Comparison of ENCODE assay signal across 8 cellular contexts in genomic region chr1:117059678-117060440, GRCh38. TPM values are rescaled to one million over a fixed set of nuclear protein-coding genes. Genes with fewer than 3 reads are reported as not detected.
DNase-seq lines count a peak whose midpoint lies in the region; ATAC-seq and TF ChIP-seq lines count a peak whose summit lies in the region.

TTF2 (plus strand) TSS chr1:117060326; CDS start chr1:117060347, 21 bp downstream.

- no peaks in the 10 kb centered on the region for H3K27me3 Mint-ChIP-seq in activated naive CD4-positive, alpha-beta T cell treated with anti-CD3 and anti-CD28 coated beads for 36 hours (ENCODE audit: low read depth)

- no peaks in the 10 kb centered on the region for H3K27me3 ChIP-seq in GM06990 (replicated peaks; ENCODE audit: control insufficient read depth, insufficient read depth, low read length)
- no peaks in the 10 kb centered on the region for H3K27me3 ChIP-seq in testis

- no peak for TF ChIP-seq CTCF in GM06990 (IDR thresholded peaks at IDR 0.05; ENCODE audit: insufficient read depth, low read length, poor library complexity, severe bottlenecking)
- no peak for TF ChIP-seq CTCF in NB4 (IDR thresholded peaks at IDR 0.05; ENCODE audit: low read depth, low read length)
- TF ChIP-seq CTCF in testis (IDR thresholded peaks at IDR 0.05) = peak in 2 of 3 experiments; percentile 9 to 48

- CTCF ChIA-PET in activated naive CD4-positive, alpha-beta T cell treated with anti-CD3 and anti-CD28 coated beads for 36 hours (lab: Charles Lee) = interaction anchor here (0.6 to 3.6 kb wide), 26 partner anchors 10 to 335 kb away, joined by 3 to 15 read pairs (median 4); partner anchors contain the start of gene CD2

- ATAC-seq in HG02571 (IDR thresholded peaks at IDR 0.05; ENCODE audit: unreplicated experiment) = peak; percentile 95

- H3K27ac ChIP-seq in testis = peak within 1 kb of the TSS; percentile 42 to 68

- 1 to 3% methylated on average over 24 to 48 of the region's 48 CpGs for WGBS in testis, 2 donors

- H3K36me3 ChIP-seq in GM06990 (ENCODE audit: control insufficient read depth, insufficient read depth, low read length) = peaks cover 2% of the 10 kb centered on the region; the same call in 1 of the 2 replicates
- no peaks in the 10 kb centered on the region for H3K36me3 ChIP-seq in testis (ENCODE audit: low read depth, missing control alignments)

- H3K9me3 Mint-ChIP-seq in activated naive CD4-positive, alpha-beta T cell treated with anti-CD3 and anti-CD28 coated beads for 36 hours = no peaks in the 10 kb centered on the region

- no peak within 1 kb of the TSS for H3K27ac Mint-ChIP-seq in activated naive CD4-positive, alpha-beta T cell treated with anti-CD3 and anti-CD28 coated beads for 36 hours

- intact Hi-C loops in activated naive CD4-positive, alpha-beta T cell treated with anti-CD3 and anti-CD28 coated beads for 36 hours (cut with micrococcal nuclease) = loop anchor here (1.0 to 10.0 kb wide), 23 partner anchors 11 to 908 kb away; partner anchors contain the start of genes CD2, GDAP2, TENT5C and WDR3
- intact Hi-C loops in testis (cut with DNase I; ENCODE audit: low total_unique reads) = loop anchor here (10.0 kb wide), 2 partner anchors 65 to 325 kb away; partner anchors contain the start of gene TRIM45

- DNase-seq in GM06990 (ENCODE audit: extremely low read depth, insufficient read length) = peak; percentile 93
- DNase-seq in NB4 (ENCODE audit: low read depth) = peak; percentile 99
- peak; percentile 100 for DNase-seq in SK-N-DZ (ENCODE audit: low spot score)
- peak; percentile 98 for DNase-seq in activated naive CD4-positive, alpha-beta T cell treated with anti-CD3 and anti-CD28 coated beads for 36 hours
- DNase-seq in glomerular endothelial cell (ENCODE audit: extremely low read depth, low read depth, low spot score) = peak; percentile 95
- peak; percentile 94 for DNase-seq in occipital lobe (lab: John Stamatoyannopoulos, UW)
- peak; percentile 98 for DNase-seq in testis

- no peaks in the 10 kb centered on the region for H3K4me1 ChIP-seq in testis

- H3K4me1 Mint-ChIP-seq in activated naive CD4-positive, alpha-beta T cell treated with anti-CD3 and anti-CD28 coated beads for 36 hours (ENCODE audit: low read depth) = peaks cover 41% of the 10 kb centered on the region

- peaks cover 33% of the 10 kb centered on the region for H3K36me3 Mint-ChIP-seq in activated naive CD4-positive, alpha-beta T cell treated with anti-CD3 and anti-CD28 coated beads for 36 hours (ENCODE audit: low read depth)

- H3K9me3 ChIP-seq in testis = no peaks in the 10 kb centered on the region

- H3K4me3 ChIP-seq in GM06990 (replicated peaks; ENCODE audit: low read depth, low read length) = peak within 1 kb of the TSS; percentile 87
- H3K4me3 ChIP-seq in NB4 (ENCODE audit: low read depth, low read length) = peak within 1 kb of the TSS; percentile 81
- peak within 1 kb of the TSS; percentile 55 to 82 for H3K4me3 ChIP-seq in testis

- TF ChIP-seq POLR2A in NB4 (IDR thresholded peaks at IDR 0.05; ENCODE audit: extremely low read depth, insufficient read length) (peak; percentile 59), testis (IDR thresholded peaks at IDR 0.05) (no peak)

- H3K4me3 Mint-ChIP-seq in activated naive CD4-positive, alpha-beta T cell treated with anti-CD3 and anti-CD28 coated beads for 36 hours = no peak within 1 kb of the TSS

RNA-seq across cellular contexts. Expression of gene TTF2, which starts in this region (rescaled TPM):
- 24.8 and 28.6 TPM in 2 replicates for polyA plus RNA-seq in SK-N-DZ (2014; cell fraction: cytosol; rRNA removed)
- 29.3 and 55.0 TPM in 2 replicates for polyA plus RNA-seq in SK-N-DZ (2014; cell fraction: nucleus; rRNA removed)
- total RNA-seq in activated naive CD4-positive, alpha-beta T cell treated with anti-CD3 and anti-CD28 coated beads for 36 hours = 100 to 1,000 TPM; 113 to 122 TPM
- 9.1 and 20.8 TPM in 2 replicates for total RNA-seq in glomerular endothelial cell
- 3.0 TPM for total RNA-seq in occipital lobe
- total RNA-seq in testis = 10 to 100 TPM; 20.8 to 26.5 TPM
- polyA plus RNA-seq in testis (ENCODE audit: insufficient read depth, low read depth, low replicate concordance) = 20.2 TPM

Comparison
In these comparisons a context has a peak if more than half of its experiments do, and no peak if none do; other contexts are left out.
1. Peak in every context shown above with its lines: DNase-seq, ATAC-seq, H3K4me3 ChIP-seq and H3K27ac ChIP-seq.
2. CTCF ChIP-seq: peak in testis (2 of 3); none in GM06990 (single experiment) and NB4 (single experiment).